8 cellular contexts compared by ENCODE assay signal in the genomic region with DNA sequence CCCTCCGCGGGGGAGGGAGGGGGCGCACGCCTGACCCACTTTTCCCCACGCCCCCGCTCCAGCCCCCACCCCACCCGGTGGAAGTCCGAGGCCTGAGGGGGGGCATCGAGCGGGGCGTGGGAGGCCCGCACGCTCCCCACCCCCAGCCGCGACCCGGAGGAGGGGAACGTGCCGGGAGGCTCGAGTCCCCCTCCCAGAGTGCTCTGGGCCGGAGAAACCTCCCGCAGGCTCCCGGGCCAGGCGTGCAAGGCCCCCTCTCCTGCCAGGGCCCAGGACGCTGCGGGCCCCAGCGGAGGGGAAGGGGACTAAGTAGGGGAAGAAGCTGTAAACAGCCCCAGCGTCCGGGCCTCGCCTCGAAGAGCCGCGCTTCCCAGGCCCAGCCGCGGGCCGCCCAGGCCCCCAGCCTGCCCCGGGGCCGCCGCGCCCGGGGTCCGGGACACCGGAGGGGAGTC. TPM values are rescaled to one million over a fixed set of nuclear protein-coding genes. Genes with fewer than 3 reads are reported as not detected.
DNase-seq lines count a peak whose midpoint lies in the region; TF ChIP-seq lines count a peak whose summit lies in the region.

No MANE protein-coding gene starts in this region.

- peaks cover 43% of the 10 kb centered on the region for H3K4me1 ChIP-seq in OCI-LY1 (ENCODE audit: insufficient read depth, low read length, severe bottlenecking)
- peaks cover 3 to 56% (median 35%) of the 10 kb centered on the region in 4 donors for H3K4me1 ChIP-seq in transverse colon

- H3K9me3 ChIP-seq in OCI-LY1 (ENCODE audit: low read length) (no peaks in the 10 kb centered on the region), transverse colon (no peaks in the 10 kb centered on the region)

- H3K4me3 ChIP-seq in H7 (ENCODE audit: insufficient read depth, low read depth, low read length) (peak overlapping the region; percentile 88), OCI-LY1 (ENCODE audit: low read depth, low read length, poor library complexity, severe bottlenecking) (peak overlapping the region; percentile 99), choroid plexus epithelial cell (ENCODE audit: low read depth, low read length) (peak overlapping the region; percentile 90), transverse colon (peak overlapping the region; percentile 93 to 100 (median 100))

- in situ Hi-C loops in transverse colon (cut with MboI; ENCODE audit: low pct_ligation_motif_present in 1 of 4, low pct_unique_long_range_greater_than_20kb in 1 of 4, low sequenced_read_pairs in 3 of 4) = no loop called here

- H3K4me2 ChIP-seq in OCI-LY1 (ENCODE audit: low read length) = peak overlapping the region; percentile 79

- H3K36me3 ChIP-seq in H7 (replicated peaks; ENCODE audit: control insufficient read depth, insufficient read depth, low read length) = no peaks in the 10 kb centered on the region; the same call in 1 of the 2 replicates
- H3K36me3 ChIP-seq in OCI-LY1 (ENCODE audit: insufficient read depth, low read length) = peaks cover 22% of the 10 kb centered on the region; the same call in 1 of the 2 replicates
- no peaks in the 10 kb centered on the region for H3K36me3 ChIP-seq in transverse colon

- DNase-seq in ELF-1 (ENCODE audit: low read depth, low spot score) (peak; percentile 61), H7 (peak; percentile 74), choroid plexus epithelial cell (ENCODE audit: low read depth) (no peak), mesenteric fat pad (ENCODE audit: low spot score) (peak; percentile 75), transverse colon (peak; percentile 19), GM10266 (ENCODE audit: extremely low spot score) (no peak), occipital lobe (lab: John Stamatoyannopoulos, UW) (no peak)

- no peaks in the 10 kb centered on the region for H3K9me2 ChIP-seq in OCI-LY1 (ENCODE audit: low read depth, low read length)

- no peaks in the 10 kb centered on the region for H3K27me3 ChIP-seq in H7 (ENCODE audit: control insufficient read depth, insufficient read depth, low read length)
- 0 out of 2 replicates have a peak, but pooled peaks cover 3% of the 10 kb centered on the region for H3K27me3 ChIP-seq in OCI-LY1 (ENCODE audit: insufficient read depth, low read length)
- no peaks in the 10 kb centered on the region for H3K27me3 ChIP-seq in transverse colon

- TF ChIP-seq CTCF in OCI-LY1 (IDR thresholded peaks at IDR 0.05; ENCODE audit: low read length) = no peak
- no peak for TF ChIP-seq CTCF in choroid plexus epithelial cell (conservative IDR thresholded peaks at IDR 0.05; ENCODE audit: low read depth, low read length)
- TF ChIP-seq CTCF in transverse colon (IDR thresholded peaks at IDR 0.05) = no peak
- TF ChIP-seq CTCF in GM10266 (IDR thresholded peaks at IDR 0.05; ENCODE audit: control insufficient read depth, insufficient read depth, low read depth, missing control alignments) = no peak

- H3F3A ChIP-seq in OCI-LY1 (ENCODE audit: insufficient read depth, low read length) = no peaks in the 10 kb centered on the region

- no peak overlapping the region for H2AFZ ChIP-seq in OCI-LY1 (ENCODE audit: low read length)

- no peak for TF ChIP-seq EP300 in transverse colon (IDR thresholded peaks at IDR 0.05; ENCODE audit: low read depth)

- peak overlapping the region; percentile 99 for H3K9ac ChIP-seq in OCI-LY1 (ENCODE audit: low read length)

- no peaks in the 10 kb centered on the region for H4K20me1 ChIP-seq in OCI-LY1 (ENCODE audit: insufficient read depth, low read length)

- 1% methylated on average over 21 of the region's 42 CpGs; no CpG with 5 or more reads in 1 of the 2 donors for WGBS in transverse colon (ENCODE audit: low coverage in 1 of 2), 2 donors

- H3K27ac ChIP-seq in OCI-LY1 (ENCODE audit: low read depth, low read length, poor library complexity, severe bottlenecking) = peak overlapping the region; percentile 59
- H3K27ac ChIP-seq in transverse colon = peak overlapping the region; percentile 83 to 94 (median 92)

- TF ChIP-seq POLR2A in transverse colon (IDR thresholded peaks at IDR 0.05) = no peak

- intact Hi-C loops in transverse colon (cut with DNase I; ENCODE audit: low total_unique reads) = no loop called here

- peaks cover 48% of the 10 kb centered on the region for H3K79me2 ChIP-seq in OCI-LY1 (ENCODE audit: insufficient read depth, low read length)

RNA-seq across cellular contexts. Expression of gene HELZ, which starts 0.3 kb away (rescaled TPM):
- 15.6 and 21.7 TPM in 2 replicates for total RNA-seq in H7 (2014; rRNA removed; shearing (Covaris generic))
- total RNA-seq in mesenteric fat pad (68.8 TPM), transverse colon (100 to 1,000 TPM in 1 of 4 donors, 10 to 100 TPM in 3; 31.8 to 126 (median 56.0) TPM), occipital lobe (58.0 TPM)

Comparison
In these comparisons a context has a peak if more than half of its experiments do, and no peak if none do; other contexts are left out.
1. DNase-seq: peak in ELF-1 (single experiment), H7 (single experiment), mesenteric fat pad (single experiment) and transverse colon (single experiment); none in choroid plexus epithelial cell (single experiment), GM10266 (single experiment) and occipital lobe (single experiment).
2. Peak in every context shown above with its lines, with median percentiles within 50 percentile points of each other: H3K4me3 ChIP-seq.